In the genomic region with DNA sequence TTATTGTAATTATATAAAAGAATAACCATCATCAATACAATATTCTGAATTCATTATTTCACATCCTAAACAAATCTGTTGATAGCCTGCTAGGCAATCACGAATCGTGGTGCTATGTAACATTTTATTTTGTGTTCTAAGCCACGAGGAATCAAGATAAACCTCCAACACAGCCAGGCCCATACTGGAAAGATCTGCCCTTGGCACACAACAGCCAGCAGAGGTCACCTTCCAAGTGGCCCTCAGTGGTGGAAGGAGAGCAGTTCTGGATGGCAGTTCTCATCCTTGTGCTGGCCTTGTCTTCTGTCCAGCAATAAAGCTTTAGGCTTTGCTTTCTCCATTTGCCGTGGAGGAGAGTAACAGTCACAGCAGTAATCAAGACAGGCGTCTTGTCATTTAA, we compare ENCODE assay signal across 16 cellular contexts. TPM values are rescaled to one million over a fixed set of nuclear protein-coding genes. Genes with fewer than 3 reads are reported as not detected.
"Had no signal": no experiment of that assay in that cellular context is flagged by ENCODE, and none has a peak within 500 bp of the region (broad histone marks: within the 10 kb centered on the region; RNA-seq: fewer than 3 reads in every experiment).

No MANE protein-coding gene starts in this region.

- H3K4me3 ChIP-seq: body of pancreas, prostate gland, sigmoid colon, SJCRH30 had no signal

- H3K4me1 Mint-ChIP-seq: nephron had no signal

- H3K9me3 Mint-ChIP-seq: dendritic cell treated with granulocyte-macrophage colony-stimulating factor and Interleukin-4, amounts not matched to agents 40 ng/mL and 50 ng/mL, for 4 days; type B pancreatic cell had no signal

- H3K36me3 ChIP-seq: prostate gland, sigmoid colon, SJCRH30 had no signal

- H3K4me1 ChIP-seq: body of pancreas, prostate gland, sigmoid colon, SJCRH30 had no signal

- DNase-seq: activated CD4-positive, alpha-beta T cell treated with anti-CD3 and anti-CD28 coated beads for 4 hours; activated naive CD4-positive, alpha-beta T cell treated with Interleukin-2 at 50 U/mL for 16 hours; amniotic stem cell; body of pancreas; erythroblast; left cardiac atrium; occipital lobe; sigmoid colon; SJCRH30; stimulated activated CD4-positive, alpha-beta T cell treated with anti-CD3 and anti-CD28 coated beads, Interleukin-2, amount 100 ng/mL, for 24 hours; stimulated activated naive CD4-positive, alpha-beta T cell treated with Interleukin-2 at 50 U/mL for 16 hours had no signal

- H3K4me3 Mint-ChIP-seq: dendritic cell treated with granulocyte-macrophage colony-stimulating factor and Interleukin-4, amounts not matched to agents 40 ng/mL and 50 ng/mL, for 4 days; nephron; type B pancreatic cell had no signal

- H3K36me3 Mint-ChIP-seq: type B pancreatic cell had no signal

- ATAC-seq: body of pancreas, left cardiac atrium had no signal

- H3K27ac Mint-ChIP-seq: dendritic cell treated with granulocyte-macrophage colony-stimulating factor and Interleukin-4, amounts not matched to agents 40 ng/mL and 50 ng/mL, for 4 days; nephron; type B pancreatic cell had no signal

- H3K27ac ChIP-seq: body of pancreas, prostate gland, sigmoid colon, SJCRH30 had no signal

- H3K9me3 ChIP-seq: body of pancreas, prostate gland, sigmoid colon had no signal

- H3K27me3 Mint-ChIP-seq: type B pancreatic cell had no signal

- H3K27me3 ChIP-seq: body of pancreas, sigmoid colon, SJCRH30 had no signal

RNA-seq across cellular contexts. Expression of gene ZNF831, which starts 13.2 kb away (rescaled TPM):
- total RNA-seq: glomerular endothelial cell had no signal
